Comparison of ENCODE assay signal across 8 cellular contexts in genomic region chr19:7500811-7501450, GRCh38. TPM values are rescaled to one million over a fixed set of nuclear protein-coding genes. Genes with fewer than 3 reads are reported as not detected.
DNase-seq lines count a peak whose midpoint lies in the region; ATAC-seq and TF ChIP-seq lines count a peak whose summit lies in the region.

No MANE protein-coding gene starts in this region.

- no peak overlapping the region for H3K27ac ChIP-seq in naive thymus-derived CD4-positive, alpha-beta T cell (ENCODE audit: low read depth, low read length)
- H3K27ac ChIP-seq in suprapubic skin = no peak overlapping the region

- H3K36me3 Mint-ChIP-seq in activated CD4-positive, alpha-beta memory T cell treated with anti-CD3 and anti-CD28 coated beads for 36 hours = no peaks in the 10 kb centered on the region
- peaks cover 0 to 3% (median 0%) of the 10 kb centered on the region in 5 donors for H3K36me3 Mint-ChIP-seq in naive thymus-derived CD4-positive, alpha-beta T cell

- no peaks in the 10 kb centered on the region for H3K36me3 ChIP-seq in naive thymus-derived CD4-positive, alpha-beta T cell (ENCODE audit: control insufficient read depth in 2 of 3, insufficient read depth in 3 of 3, low read length in 3 of 3)
- H3K36me3 ChIP-seq in suprapubic skin = no peaks in the 10 kb centered on the region

- no peaks in the 10 kb centered on the region for H3K9me3 ChIP-seq in naive thymus-derived CD4-positive, alpha-beta T cell (ENCODE audit: control insufficient read depth in 2 of 3, low read length in 3 of 3)
- H3K9me3 ChIP-seq in suprapubic skin = no peaks in the 10 kb centered on the region

- TF ChIP-seq EP300 in suprapubic skin (IDR thresholded peaks at IDR 0.05) = no peak

- TF ChIP-seq POLR2A in erythroblast (IDR thresholded peaks at IDR 0.05; ENCODE audit: low read length) (no peak), suprapubic skin (IDR thresholded peaks at IDR 0.05) (no peak)

- H3K27me3 ChIP-seq in naive thymus-derived CD4-positive, alpha-beta T cell (ENCODE audit: control insufficient read depth in 2 of 2, insufficient read depth in 2 of 2, low read length in 2 of 2) = peaks cover 0 to 10% of the 10 kb centered on the region in 2 donors
- H3K27me3 ChIP-seq in suprapubic skin = peaks cover 22% of the 10 kb centered on the region

- no peak overlapping the region for H3K27ac Mint-ChIP-seq in activated CD4-positive, alpha-beta memory T cell treated with anti-CD3 and anti-CD28 coated beads for 36 hours
- no peak overlapping the region for H3K27ac Mint-ChIP-seq in naive thymus-derived CD4-positive, alpha-beta T cell

- ATAC-seq in naive thymus-derived CD4-positive, alpha-beta T cell = peak; percentile 65
- no peak for ATAC-seq in HG03135 (IDR thresholded peaks at IDR 0.05; ENCODE audit: unreplicated experiment)
- ATAC-seq in GM21737 (IDR thresholded peaks at IDR 0.05; ENCODE audit: unreplicated experiment) = no peak

- H3K9me3 Mint-ChIP-seq in activated CD4-positive, alpha-beta memory T cell treated with anti-CD3 and anti-CD28 coated beads for 36 hours = no peaks in the 10 kb centered on the region
- peaks cover 0 to 5% (median 0%) of the 10 kb centered on the region in 11 donors for H3K9me3 Mint-ChIP-seq in naive thymus-derived CD4-positive, alpha-beta T cell

- H3K4me3 Mint-ChIP-seq in activated CD4-positive, alpha-beta memory T cell treated with anti-CD3 and anti-CD28 coated beads for 36 hours = no peak overlapping the region
- H3K4me3 Mint-ChIP-seq in naive thymus-derived CD4-positive, alpha-beta T cell = peak overlapping the region in 8 of 10 donors; percentile 34 to 78 (median 58)

- DNase-seq in GM03348 (ENCODE audit: low spot score) = peak; percentile 56
- peak; percentile 48 for DNase-seq in NCI-H2107 (lab: John Stamatoyannopoulos, UW)
- peak; percentile 72 for DNase-seq in activated CD4-positive, alpha-beta memory T cell treated with anti-CD3 and anti-CD28 coated beads for 36 hours
- DNase-seq in erythroblast (lab: John Stamatoyannopoulos, UW) = peak; percentile 79 to 85
- DNase-seq in naive thymus-derived CD4-positive, alpha-beta T cell = peak in 1 of 9 donors; percentile 72
- DNase-seq in suprapubic skin (ENCODE audit: low spot score in 2 of 2) = no peak

- 2% methylated on average over 43 of the region's 93 CpGs for WGBS in suprapubic skin

- peak in 1 of 2 donors; percentile 4 for TF ChIP-seq CTCF in suprapubic skin (IDR thresholded peaks at IDR 0.05)

- H3K4me1 ChIP-seq in naive thymus-derived CD4-positive, alpha-beta T cell (ENCODE audit: control insufficient read depth in 2 of 2, insufficient read depth in 2 of 2, low read length in 2 of 2) = peaks cover 0 to 10% of the 10 kb centered on the region in 2 donors
- peaks cover 20% of the 10 kb centered on the region for H3K4me1 ChIP-seq in suprapubic skin

- H3K4me1 Mint-ChIP-seq in activated CD4-positive, alpha-beta memory T cell treated with anti-CD3 and anti-CD28 coated beads for 36 hours (ENCODE audit: low read depth) = peaks cover 6% of the 10 kb centered on the region
- H3K4me1 Mint-ChIP-seq in naive thymus-derived CD4-positive, alpha-beta T cell = peaks cover 4 to 10% (median 7%) of the 10 kb centered on the region in 7 donors

- peaks cover 33% of the 10 kb centered on the region for H3K27me3 Mint-ChIP-seq in activated CD4-positive, alpha-beta memory T cell treated with anti-CD3 and anti-CD28 coated beads for 36 hours
- H3K27me3 Mint-ChIP-seq in naive thymus-derived CD4-positive, alpha-beta T cell = peaks cover 32 to 58% (median 37%) of the 10 kb centered on the region in 5 donors

- H3K4me3 ChIP-seq in naive thymus-derived CD4-positive, alpha-beta T cell (ENCODE audit: low read length) = peak overlapping the region; percentile 17
- peak overlapping the region; percentile 54 for H3K4me3 ChIP-seq in suprapubic skin

- intact Hi-C loops in activated CD4-positive, alpha-beta memory T cell treated with anti-CD3 and anti-CD28 coated beads for 36 hours (cut with micrococcal nuclease) = no loop called here
- intact Hi-C loops in naive thymus-derived CD4-positive, alpha-beta T cell (cut with micrococcal nuclease) = no loop called here

- POLR2A ChIA-PET in activated CD4-positive, alpha-beta memory T cell treated with anti-CD3 and anti-CD28 coated beads for 36 hours (lab: Charles Lee) = interaction anchor here (2.0 kb wide), 1 partner anchor 21 kb away, joined by 5 read pairs; the partner anchor contains the start of gene MCOLN1
- POLR2A ChIA-PET in naive thymus-derived CD4-positive, alpha-beta T cell (lab: Charles Lee) = no interaction called here

- CTCF ChIA-PET in activated CD4-positive, alpha-beta memory T cell treated with anti-CD3 and anti-CD28 coated beads for 36 hours (lab: Charles Lee) = no interaction called here
- CTCF ChIA-PET in naive thymus-derived CD4-positive, alpha-beta T cell (lab: Charles Lee) = no interaction called here

RNA-seq across cellular contexts. Expression of gene PEX11G, which starts 12.1 kb away (rescaled TPM):
- total RNA-seq in activated CD4-positive, alpha-beta memory T cell treated with anti-CD3 and anti-CD28 coated beads for 36 hours = 1 to 10 TPM; 2.1 to 2.2 TPM
- 1 to 10 TPM in 1 of 5 experiments, under 1 TPM in 4; 0.59 to 1.2 (median 0.76) TPM for total RNA-seq in naive thymus-derived CD4-positive, alpha-beta T cell
- 1 to 10 TPM in 1 of 2 donors, under 1 TPM in 1; 0.89 to 1.6 TPM for polyA plus RNA-seq in naive thymus-derived CD4-positive, alpha-beta T cell
- total RNA-seq in suprapubic skin = 1 to 10 TPM; 2.9 to 5.2 (median 4.1) TPM

RNA-seq across cellular contexts. Expression of gene ZNF358, which starts 15.0 kb away (rescaled TPM):
- 1 to 10 TPM; 4.6 to 6.0 TPM for total RNA-seq in activated CD4-positive, alpha-beta memory T cell treated with anti-CD3 and anti-CD28 coated beads for 36 hours
- 10 to 100 TPM in 1 of 5 experiments, 1 to 10 TPM in 4; 5.7 to 10.1 (median 7.2) TPM for total RNA-seq in naive thymus-derived CD4-positive, alpha-beta T cell
- polyA plus RNA-seq in naive thymus-derived CD4-positive, alpha-beta T cell = 1 to 10 TPM; 1.4 to 2.6 TPM
- 10 to 100 TPM; 28.7 to 48.5 (median 39.5) TPM for total RNA-seq in suprapubic skin

RNA-seq across cellular contexts. Expression of gene MCOLN1, which starts 21.5 kb away (rescaled TPM):
- total RNA-seq in activated CD4-positive, alpha-beta memory T cell treated with anti-CD3 and anti-CD28 coated beads for 36 hours = 1 to 10 TPM; 7.4 to 9.5 TPM
- 10 to 100 TPM; 13.8 to 49.2 (median 18.1) TPM for total RNA-seq in naive thymus-derived CD4-positive, alpha-beta T cell
- 10 to 100 TPM in 1 of 2 donors, 1 to 10 TPM in 1; 8.8 to 11.7 TPM for polyA plus RNA-seq in naive thymus-derived CD4-positive, alpha-beta T cell
- total RNA-seq in suprapubic skin = 10 to 100 TPM; 15.9 to 43.6 (median 29.5) TPM

RNA-seq across cellular contexts. Expression of gene PNPLA6, which starts 34.6 kb away (rescaled TPM):
- total RNA-seq in activated CD4-positive, alpha-beta memory T cell treated with anti-CD3 and anti-CD28 coated beads for 36 hours = 100 to 1,000 TPM; 106 to 121 TPM
- 100 to 1,000 TPM in 4 of 5 experiments, 10 to 100 TPM in 1; 82.0 to 157 (median 133) TPM for total RNA-seq in naive thymus-derived CD4-positive, alpha-beta T cell
- polyA plus RNA-seq in naive thymus-derived CD4-positive, alpha-beta T cell = 10 to 100 TPM in 1 of 2 donors, 1 to 10 TPM in 1; 5.3 to 12.7 TPM
- 100 to 1,000 TPM in 1 of 4 donors, 10 to 100 TPM in 3; 57.8 to 112 (median 78.5) TPM for total RNA-seq in suprapubic skin

Comparison
In these comparisons a context has a peak if more than half of its experiments do, and no peak if none do; other contexts are left out.
1. DNase-seq: peak in GM03348 (single experiment), NCI-H2107 (single experiment), activated CD4-positive, alpha-beta memory T cell treated with anti-CD3 and anti-CD28 coated beads for 36 hours (single experiment) and erythroblast (2 of 2); none in suprapubic skin (0 of 2).